1 cellular context compared by ENCODE assay signal in genomic region chr1:1115136-1115829, GRCh38.
TF ChIP-seq lines count a peak whose summit lies in the region.

No MANE protein-coding gene starts in this region.

TF ChIP-seq in HepG2, 621 proteins besides CTCF, POLR2A, EP300 and RAD21:
- TF ChIP-seq ZNF639 (CRISPR knock-in tag; conservative IDR thresholded peaks at IDR 0.05): no peak
- TF ChIP-seq ZNF350 (CRISPR knock-in tag; IDR thresholded peaks at IDR 0.05; ENCODE audit: borderline replicate concordance, low read depth): no peak
- TF ChIP-seq, protein P1, sequence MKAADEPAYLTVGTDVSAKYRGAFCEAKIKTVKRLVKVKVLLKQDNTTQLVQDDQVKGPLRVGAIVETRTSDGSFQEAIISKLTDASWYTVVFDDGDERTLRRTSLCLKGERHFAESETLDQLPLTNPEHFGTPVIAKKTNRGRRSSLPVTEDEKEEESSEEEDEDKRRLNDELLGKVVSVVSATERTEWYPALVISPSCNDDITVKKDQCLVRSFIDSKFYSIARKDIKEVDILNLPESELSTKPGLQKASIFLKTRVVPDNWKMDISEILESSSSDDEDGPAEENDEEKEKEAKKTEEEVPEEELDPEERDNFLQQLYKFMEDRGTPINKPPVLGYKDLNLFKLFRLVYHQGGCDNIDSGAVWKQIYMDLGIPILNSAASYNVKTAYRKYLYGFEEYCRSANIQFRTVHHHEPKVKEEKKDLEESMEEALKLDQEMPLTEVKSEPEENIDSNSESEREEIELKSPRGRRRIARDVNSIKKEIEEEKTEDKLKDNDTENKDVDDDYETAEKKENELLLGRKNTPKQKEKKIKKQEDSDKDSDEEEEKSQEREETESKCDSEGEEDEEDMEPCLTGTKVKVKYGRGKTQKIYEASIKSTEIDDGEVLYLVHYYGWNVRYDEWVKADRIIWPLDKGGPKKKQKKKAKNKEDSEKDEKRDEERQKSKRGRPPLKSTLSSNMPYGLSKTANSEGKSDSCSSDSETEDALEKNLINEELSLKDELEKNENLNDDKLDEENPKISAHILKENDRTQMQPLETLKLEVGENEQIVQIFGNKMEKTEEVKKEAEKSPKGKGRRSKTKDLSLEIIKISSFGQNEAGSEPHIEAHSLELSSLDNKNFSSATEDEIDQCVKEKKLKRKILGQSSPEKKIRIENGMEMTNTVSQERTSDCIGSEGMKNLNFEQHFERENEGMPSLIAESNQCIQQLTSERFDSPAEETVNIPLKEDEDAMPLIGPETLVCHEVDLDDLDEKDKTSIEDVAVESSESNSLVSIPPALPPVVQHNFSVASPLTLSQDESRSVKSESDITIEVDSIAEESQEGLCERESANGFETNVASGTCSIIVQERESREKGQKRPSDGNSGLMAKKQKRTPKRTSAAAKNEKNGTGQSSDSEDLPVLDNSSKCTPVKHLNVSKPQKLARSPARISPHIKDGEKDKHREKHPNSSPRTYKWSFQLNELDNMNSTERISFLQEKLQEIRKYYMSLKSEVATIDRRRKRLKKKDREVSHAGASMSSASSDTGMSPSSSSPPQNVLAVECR (CRISPR knock-in tag; IDR thresholded peaks at IDR 0.05; ENCODE audit: borderline replicate concordance): no peak
- TF ChIP-seq ZSCAN25 (CRISPR knock-in tag; IDR thresholded peaks at IDR 0.05): no peak
